16 cellular contexts compared by ENCODE assay signal in genomic region chr5:64206653-64207052, GRCh38. TPM values are rescaled to one million over a fixed set of nuclear protein-coding genes. Genes with fewer than 3 reads are reported as not detected.
"Had no signal": no experiment of that assay in that cellular context is flagged by ENCODE, and none has a peak within 500 bp of the region (broad histone marks: within the 10 kb centered on the region; RNA-seq: fewer than 3 reads in every experiment).

No MANE protein-coding gene starts in this region.

- H3K27ac ChIP-seq: hepatocyte, lower lobe of right lung, neutrophil, sigmoid colon, suprapubic skin, upper lobe of left lung had no signal

- H3K4me1 ChIP-seq: lower lobe of right lung, suprapubic skin, upper lobe of left lung had no signal

- H3K27me3 ChIP-seq: hepatocyte, neutrophil, sigmoid colon, suprapubic skin, upper lobe of left lung had no signal

- H3K4me2 ChIP-seq: hepatocyte had no signal

- H3K4me3 ChIP-seq: hepatocyte, lower lobe of right lung, sigmoid colon, suprapubic skin, upper lobe of left lung had no signal

- H3K79me2 ChIP-seq: hepatocyte had no signal

- H3K9me3 ChIP-seq: lower lobe of right lung, neutrophil, sigmoid colon, suprapubic skin, upper lobe of left lung had no signal

- H3K36me3 ChIP-seq: lower lobe of right lung, neutrophil, sigmoid colon, suprapubic skin, upper lobe of left lung had no signal

- DNase-seq: activated CD4-positive, alpha-beta memory T cell treated with anti-CD3 and anti-CD28 coated beads, Interleukin-2, amount 10 ng/mL, durations not matched to agents 7 days and 5 days; activated CD4-positive, alpha-beta T cell treated with anti-CD3 and anti-CD28 coated beads for 36 hours; activated gamma-delta T cell; activated T-cell treated with anti-CD3 and anti-CD28 coated beads, Interleukin-2, amount 50 U/mL, for 48 hours; amygdala; lower lobe of right lung; naive thymus-derived CD4-positive, alpha-beta T cell; sigmoid colon; stimulated activated CD4-positive, alpha-beta T cell treated with anti-CD3 and anti-CD28 coated beads, Interleukin-12 subunit alpha, Interleukin-12 subunit beta, amount 100 ng/mL, for 4 hours; stimulated activated naive CD4-positive, alpha-beta T cell treated with Interleukin-2 at 50 U/mL for 16 hours; SW 1271; T-helper 9 cell; upper lobe of left lung had no signal

- ATAC-seq: activated CD4-positive, alpha-beta T cell treated with anti-CD3 and anti-CD28 coated beads for 36 hours; lower lobe of right lung; naive thymus-derived CD4-positive, alpha-beta T cell had no signal

RNA-seq across cellular contexts. Expression of gene RNF180, which starts 41.0 kb away (rescaled TPM):
- polyA plus RNA-seq: naive thymus-derived CD4-positive, alpha-beta T cell had no signal
